ENCODE assay signal across 10 cellular contexts in genomic region chr14:94390372-94391086, GRCh38. TPM values are rescaled to one million over a fixed set of nuclear protein-coding genes. Genes with fewer than 3 reads are reported as not detected.
DNase-seq lines count a peak whose midpoint lies in the region; ATAC-seq and TF ChIP-seq lines count a peak whose summit lies in the region.
"Had no signal": no experiment of that assay in that cellular context is flagged by ENCODE, and none has a peak within 500 bp of the region (broad histone marks: within the 10 kb centered on the region; RNA-seq: fewer than 3 reads in every experiment).

No MANE protein-coding gene starts in this region.

- H3K36me3 ChIP-seq in trophoblast cell (ENCODE audit: control insufficient read depth in 1 of 2, insufficient read depth in 2 of 2, low read length in 2 of 2): no peaks in the 10 kb centered on the region
- no peaks in the 10 kb centered on the region for H3K36me3 ChIP-seq in smooth muscle cell (ENCODE audit: low read depth)
- H3K36me3 ChIP-seq: vagina had no signal

- H3K79me1 ChIP-seq in trophoblast cell (ENCODE audit: low read length): peaks cover 3% of the 10 kb centered on the region

- no peak overlapping the region for H2AK5ac ChIP-seq in trophoblast cell (ENCODE audit: low read length)

- no peak overlapping the region for H4K91ac ChIP-seq in trophoblast cell (ENCODE audit: low read depth, low read length)

- H3K27me3 ChIP-seq in foreskin keratinocyte (no peaks in the 10 kb centered on the region), trophoblast cell (ENCODE audit: insufficient read depth, low read length) (no peaks in the 10 kb centered on the region), smooth muscle cell (ENCODE audit: low read depth) (no peaks in the 10 kb centered on the region)
- H3K27me3 ChIP-seq: vagina had no signal

- H3K18ac ChIP-seq in trophoblast cell (ENCODE audit: low read length): no peak overlapping the region

- H3K23ac ChIP-seq in trophoblast cell (ENCODE audit: low read length): no peak overlapping the region

- peak overlapping the region; percentile 42 for H2BK12ac ChIP-seq in trophoblast cell (ENCODE audit: low read length)

- H4K12ac ChIP-seq in trophoblast cell (ENCODE audit: low read depth, low read length): no peak overlapping the region

- no peaks in the 10 kb centered on the region for H3K9me3 ChIP-seq in trophoblast cell (ENCODE audit: insufficient read depth, low read depth, low read length)
- H3K9me3 ChIP-seq in smooth muscle cell (replicated peaks; ENCODE audit: low read depth): no peaks in the 10 kb centered on the region
- H3K9me3 ChIP-seq: vagina had no signal

- peak overlapping the region; percentile 37 for H3K14ac ChIP-seq in trophoblast cell (ENCODE audit: low read length)

- no peak overlapping the region for H4K8ac ChIP-seq in trophoblast cell (ENCODE audit: low read depth, low read length)

- ATAC-seq in foreskin keratinocyte (peak; percentile 48), GM21447 (IDR thresholded peaks at IDR 0.05; ENCODE audit: unreplicated experiment) (no peak), GM21423 (IDR thresholded peaks at IDR 0.05; ENCODE audit: unreplicated experiment) (no peak)
- ATAC-seq: K562 had no signal

- H3K27ac ChIP-seq in RWPE1 (peak overlapping the region; percentile 88), foreskin keratinocyte (no peak overlapping the region), trophoblast cell (ENCODE audit: low read depth, low read length) (no peak overlapping the region), smooth muscle cell (ENCODE audit: low read depth) (no peak overlapping the region)
- H3K27ac ChIP-seq: vagina had no signal

- H3K4ac ChIP-seq in trophoblast cell (ENCODE audit: low read depth, low read length): no peak overlapping the region

- POLR2A ChIA-PET in RWPE1 (lab: Yijun Ruan, JAX; ENCODE audit: low non-redundant PET): no interaction called here

- H3K79me2 ChIP-seq in trophoblast cell (ENCODE audit: control insufficient read depth, insufficient read depth, low read length, poor library complexity) (no peaks in the 10 kb centered on the region), smooth muscle cell (ENCODE audit: low read depth) (no peaks in the 10 kb centered on the region)

- WGBS in trophoblast cell (ENCODE audit: extremely low coverage, insufficient coverage, insufficient read length): no CpG with 5 or more reads among the region's 12 CpGs
- 82% methylated on average over 12 of the region's 12 CpGs for WGBS in smooth muscle cell (ENCODE audit: low lambda C conversion rate)

- no peak for TF ChIP-seq CTCF in RWPE1 (conservative IDR thresholded peaks at IDR 0.05; ENCODE audit: low read depth)
- TF ChIP-seq CTCF in foreskin keratinocyte (conservative IDR thresholded peaks at IDR 0.05): no peak
- TF ChIP-seq CTCF in smooth muscle cell (IDR thresholded peaks at IDR 0.05; ENCODE audit: borderline replicate concordance, insufficient read depth, poor library complexity, severe bottlenecking): no peak

- DNase-seq in ELF-1 (ENCODE audit: low read depth, low spot score) (peak; percentile 34), RWPE1 (ENCODE audit: low spot score) (no peak), foreskin keratinocyte (no peak), trophoblast cell (no peak), AG08396 (ENCODE audit: low spot score) (no peak), smooth muscle cell (lab: John Stamatoyannopoulos, UW; ENCODE audit: unreplicated experiment) (no peak)

- H3K4me2 ChIP-seq in trophoblast cell (ENCODE audit: low read length) (no peak overlapping the region), smooth muscle cell (no peak overlapping the region)

- H2BK5ac ChIP-seq in trophoblast cell (ENCODE audit: low read depth, low read length, poor library complexity): no peak overlapping the region

- no peak overlapping the region for H3K4me3 ChIP-seq in trophoblast cell (ENCODE audit: low read depth, low read length)
- no peak overlapping the region for H3K4me3 ChIP-seq in smooth muscle cell
- H3K4me3 ChIP-seq: K562, vagina had no signal

- no peak overlapping the region for H2BK120ac ChIP-seq in trophoblast cell (ENCODE audit: insufficient read depth, low read length, poor library complexity)

- H2AFZ ChIP-seq in trophoblast cell (ENCODE audit: insufficient read depth, low read length, poor library complexity) (no peak overlapping the region), smooth muscle cell (ENCODE audit: low read depth) (no peak overlapping the region)

- peaks cover 5% of the 10 kb centered on the region for H3F3A ChIP-seq in smooth muscle cell (ENCODE audit: low read depth)

- H3K9ac ChIP-seq in trophoblast cell (ENCODE audit: low read length) (no peak overlapping the region), smooth muscle cell (ENCODE audit: low read depth) (no peak overlapping the region)

- H3K4me1 ChIP-seq in foreskin keratinocyte (no peaks in the 10 kb centered on the region), trophoblast cell (ENCODE audit: control insufficient read depth in 1 of 2, insufficient read depth in 2 of 2, low read length in 2 of 2) (peaks cover 2 to 3% of the 10 kb centered on the region in 2 experiments), smooth muscle cell (ENCODE audit: low read depth) (no peaks in the 10 kb centered on the region)

- no peaks in the 10 kb centered on the region for H4K20me1 ChIP-seq in smooth muscle cell (ENCODE audit: low read depth)

- CTCF ChIA-PET in RWPE1 (lab: Yijun Ruan, JAX): interaction anchor here (0.6 kb wide), 2 partner anchors 96 to 907 kb away, joined by 3 to 5 read pairs; no protein-coding TSS in a partner anchor

RNA-seq across cellular contexts. Expression of gene SERPINA1, which starts 2.1 kb away (rescaled TPM):
- total RNA-seq in foreskin keratinocyte: 0.14 and 0.20 TPM in 2 replicates
- polyA plus RNA-seq in foreskin keratinocyte: 0.12 and 0.39 TPM in 2 replicates
- 0.14 and 0.19 TPM in 2 replicates for polyA plus RNA-seq in trophoblast cell (2013)
- 0.22 and 1.8 TPM in 2 replicates for total RNA-seq in smooth muscle cell
- 2.4 and 3.4 TPM in 2 replicates for polyA plus RNA-seq in smooth muscle cell
- polyA plus RNA-seq: K562 had no signal

RNA-seq across cellular contexts. Expression of gene SERPINA2, which starts 24.0 kb away (rescaled TPM):
- not detected in 2 replicates for total RNA-seq in foreskin keratinocyte
- not detected in 2 replicates for polyA plus RNA-seq in foreskin keratinocyte
- polyA plus RNA-seq in trophoblast cell (2013): 0.39 and 0.42 TPM in 2 replicates
- not detected in 2 replicates for total RNA-seq in smooth muscle cell
- polyA plus RNA-seq in smooth muscle cell: not detected in 2 replicates
- total RNA-seq: K562, vagina had no signal
- polyA plus RNA-seq: K562 had no signal
